ENCODE assay signal across 8 cellular contexts in genomic region chr7:35537067-35538023, GRCh38.
DNase-seq lines count a peak whose midpoint lies in the region; ATAC-seq, FAIRE-seq and TF ChIP-seq lines count a peak whose summit lies in the region.

No MANE protein-coding gene starts in this region.

- H3F3A ChIP-seq in GM23338 (replicated peaks; ENCODE audit: low read depth): no peaks in the 10 kb centered on the region

- H3K9ac ChIP-seq in Karpas-422 (ENCODE audit: low read length): no peak overlapping the region

- no peaks in the 10 kb centered on the region for H3K79me2 ChIP-seq in GM23338 (replicated peaks; ENCODE audit: insufficient read depth)
- H3K79me2 ChIP-seq in Karpas-422 (ENCODE audit: low read length): no peaks in the 10 kb centered on the region

- H2AFZ ChIP-seq in GM23338: peak overlapping the region; percentile 91; the same call in 1 of the 2 replicates
- H2AFZ ChIP-seq in Karpas-422 (ENCODE audit: low read length): no peak overlapping the region

- H3K36me3 ChIP-seq in GM23338 (ENCODE audit: insufficient read depth) (no peaks in the 10 kb centered on the region), Karpas-422 (ENCODE audit: insufficient read depth, low read length) (no peaks in the 10 kb centered on the region)

- H3K27me3 Mint-ChIP-seq in GM23338 (ENCODE audit: insufficient read depth, low read depth, poor library complexity): peaks cover 7% of the 10 kb centered on the region

- DNase-seq in ELF-1 (ENCODE audit: low read depth, low spot score): peak; percentile 91
- peak; percentile 88 for DNase-seq in GM23338 (ENCODE audit: low spot score)
- DNase-seq in Karpas-422: peak; percentile 90
- peak; percentile 77 for DNase-seq in RWPE1 (ENCODE audit: low spot score)
- peak; percentile 74 for DNase-seq in activated gamma-delta T cell treated with Interleukin-2 at 50 U/mL for 16 hours
- DNase-seq in frontal cortex (ENCODE audit: low spot score in 2 of 2): peak; percentile 63 to 84
- DNase-seq in nucleus accumbens (lab: John Stamatoyannopoulos, UW): peak in 49 of 56 donors; percentile 7 to 84 (median 46)
- peak in 44 of 49 donors; percentile 5 to 79 (median 48) for DNase-seq in substantia nigra (lab: John Stamatoyannopoulos, UW)

- H4K20me1 ChIP-seq in GM23338 (replicated peaks; ENCODE audit: insufficient read depth): no peaks in the 10 kb centered on the region
- H4K20me1 ChIP-seq in Karpas-422 (ENCODE audit: insufficient read depth, low read depth, low read length): no peaks in the 10 kb centered on the region

- peak overlapping the region; percentile 51 for H3K4me3 ChIP-seq in GM23338
- H3K4me3 ChIP-seq in Karpas-422 (ENCODE audit: low read length): peak overlapping the region; percentile 58; the same call in 1 of the 2 replicates

- H3K27ac ChIP-seq in GM23338 (ENCODE audit: low read depth) (no peak overlapping the region), Karpas-422 (ENCODE audit: low read length) (no peak overlapping the region), RWPE1 (no peak overlapping the region), substantia nigra (ENCODE audit: low read depth, low read length, poor library complexity, severe bottlenecking) (no peak overlapping the region)

- TF ChIP-seq CTCF in GM23338 (conservative IDR thresholded peaks at IDR 0.05; ENCODE audit: low read depth in 2 of 2) (peak; percentile 82 to 97), RWPE1 (conservative IDR thresholded peaks at IDR 0.05; ENCODE audit: low read depth) (peak; percentile 94)

- POLR2A ChIA-PET in RWPE1 (lab: Yijun Ruan, JAX; ENCODE audit: low non-redundant PET): no interaction called here

- no peaks in the 10 kb centered on the region for H3K9me3 Mint-ChIP-seq in GM23338

- H3K27me3 ChIP-seq in GM23338 (ENCODE audit: insufficient read depth) (peaks cover 19% of the 10 kb centered on the region; the same call in 1 of the 2 replicates), Karpas-422 (ENCODE audit: low read length) (no peaks in the 10 kb centered on the region)

- H3K9me3 ChIP-seq in Karpas-422 (ENCODE audit: low read length): no peaks in the 10 kb centered on the region

- ATAC-seq in GM23338: peak; percentile 98

- H3K4me1 Mint-ChIP-seq in GM23338: no peaks in the 10 kb centered on the region

- no peak for FAIRE-seq in frontal cortex (lab: Jason Lieb, UNC)

- H3K27ac Mint-ChIP-seq in GM23338: no peak overlapping the region

- peak overlapping the region; percentile 73 for H3K4me3 Mint-ChIP-seq in GM23338

- H3K9me2 ChIP-seq in GM23338 (ENCODE audit: insufficient read depth) (no peaks in the 10 kb centered on the region), Karpas-422 (replicated peaks; ENCODE audit: insufficient read depth, low read length) (no peaks in the 10 kb centered on the region)

- CTCF ChIA-PET in RWPE1 (lab: Yijun Ruan, JAX): interaction anchor here (0.6 to 1.5 kb wide), 5 partner anchors 10 to 1418 kb away, joined by 3 to 4 read pairs (median 4); no protein-coding TSS in a partner anchor

- no peaks in the 10 kb centered on the region for H3K36me3 Mint-ChIP-seq in GM23338 (ENCODE audit: low read depth)

- H3K4me1 ChIP-seq in GM23338 (ENCODE audit: insufficient read depth) (no peaks in the 10 kb centered on the region), Karpas-422 (ENCODE audit: low read length) (no peaks in the 10 kb centered on the region; the same call in 1 of the 2 replicates)

- peak overlapping the region; percentile 75 for H3K4me2 ChIP-seq in GM23338
- H3K4me2 ChIP-seq in Karpas-422 (ENCODE audit: low read depth, low read length, poor library complexity, severe bottlenecking): peak overlapping the region; percentile 60

TF ChIP-seq in GM23338, 12 proteins besides CTCF, POLR2A, EP300 and RAD21 (continues in another document):
- no peak for TF ChIP-seq ZNF331 (CRISPR knock-in tag; IDR thresholded peaks at IDR 0.05; ENCODE audit: low read depth)
- no peak for TF ChIP-seq ZNF114 (CRISPR knock-in tag; IDR thresholded peaks at IDR 0.05)
- TF ChIP-seq CREB1 (CRISPR knock-in tag; IDR thresholded peaks at IDR 0.05; ENCODE audit: low read depth): no peak; the same call in 1 of the 2 replicates
- no peak for TF ChIP-seq STAT1 (IDR thresholded peaks at IDR 0.05; ENCODE audit: unreplicated experiment)
- no peak for TF ChIP-seq ETS1 (IDR thresholded peaks at IDR 0.05)
- TF ChIP-seq POLR2AphosphoS5 (IDR thresholded peaks at IDR 0.05; ENCODE audit: low read depth): no peak
- no peak for TF ChIP-seq NANOG (IDR thresholded peaks at IDR 0.05; ENCODE audit: borderline replicate concordance)
- TF ChIP-seq ZNF462 (CRISPR knock-in tag; IDR thresholded peaks at IDR 0.05): no peak
- no peak for TF ChIP-seq EZH2 (IDR thresholded peaks at IDR 0.05; ENCODE audit: low read depth, unreplicated experiment)
